In genomic region chr16:11460820-11461594, GRCh38 we compare ENCODE assay signal across 24 cellular contexts.
"Had no signal": no experiment of that assay in that cellular context is flagged by ENCODE, and none has a peak within 500 bp of the region (broad histone marks: within the 10 kb centered on the region; RNA-seq: fewer than 3 reads in every experiment).

No MANE protein-coding gene starts in this region.

- H3K4me3 ChIP-seq: coronary artery, esophagus muscularis mucosa, gastroesophageal sphincter, heart left ventricle, hepatocyte, left lung, neural progenitor cell, psoas muscle, stomach, thyroid gland had no signal

- H3K36me3 ChIP-seq: esophagus muscularis mucosa, gastroesophageal sphincter, heart left ventricle, left lung, neural progenitor cell, stomach, thyroid gland had no signal

- H3K4me1 ChIP-seq: esophagus muscularis mucosa, foreskin keratinocyte, gastroesophageal sphincter, heart left ventricle, left lung, neural progenitor cell, psoas muscle, stomach had no signal

- H3K27me3 ChIP-seq: esophagus muscularis mucosa, foreskin keratinocyte, gastroesophageal sphincter, heart left ventricle, hepatocyte, left lung, neural progenitor cell, stomach, thyroid gland had no signal

- DNase-seq: dermis blood vessel endothelial cell; effector memory CD4-positive, alpha-beta T cell; foreskin keratinocyte; kidney; left lung; natural killer cell; nucleus accumbens; psoas muscle; small intestine; stimulated activated CD4-positive, alpha-beta T cell treated with anti-CD3 and anti-CD28 coated beads, Interleukin-12 subunit alpha, Interleukin-12 subunit beta, amount 100 ng/mL, for 4 hours; stimulated activated CD4-positive, alpha-beta T cell treated with anti-CD3 and anti-CD28 coated beads, Interleukin-1b, Interleukin-23, amount 100 ng/mL, for 48 hours; stimulated activated CD4-positive, alpha-beta T cell treated with anti-CD3 and anti-CD28 coated beads, Interleukin-4, amount 100 ng/mL, for 1 hour; stimulated activated CD8-positive, alpha-beta memory T cell treated with anti-CD3 and anti-CD28 coated beads, Interleukin-4, amount 100 ng/mL, for 48 hours; stimulated activated naive CD4-positive, alpha-beta T cell treated with Interleukin-2 at 50 U/mL for 16 hours; stomach; trophoblast cell had no signal

- H3K4me2 ChIP-seq: hepatocyte, neural progenitor cell had no signal

- H3K27ac Mint-ChIP-seq: natural killer cell, neural progenitor cell had no signal

- H3K79me2 ChIP-seq: hepatocyte had no signal

- H3K9me3 Mint-ChIP-seq: central memory CD8-positive, alpha-beta T cell; natural killer cell had no signal

- H3K27ac ChIP-seq: coronary artery, esophagus muscularis mucosa, foreskin keratinocyte, gastroesophageal sphincter, heart left ventricle, hepatocyte, left lung, neural progenitor cell, psoas muscle, stomach had no signal

- H3K9ac ChIP-seq: neural progenitor cell had no signal

- H3K9me3 ChIP-seq: esophagus muscularis mucosa, gastroesophageal sphincter, heart left ventricle, left lung, psoas muscle, stomach, thyroid gland had no signal

- H3K36me3 Mint-ChIP-seq: natural killer cell, neural progenitor cell had no signal

- H3K27me3 Mint-ChIP-seq: central memory CD8-positive, alpha-beta T cell had no signal

- H3K4me1 Mint-ChIP-seq: central memory CD8-positive, alpha-beta T cell; natural killer cell had no signal

- ATAC-seq: foreskin keratinocyte, gastroesophageal sphincter, heart left ventricle, left lung, natural killer cell, psoas muscle had no signal

- H3K4me3 Mint-ChIP-seq: central memory CD8-positive, alpha-beta T cell; natural killer cell; neural progenitor cell had no signal

- H2AFZ ChIP-seq: hepatocyte, neural progenitor cell had no signal
